ENCODE assay signal across 14 cellular contexts in genomic region chr10:108902491-108903250, GRCh38.
DNase-seq lines count a peak whose midpoint lies in the region; ATAC-seq and TF ChIP-seq lines count a peak whose summit lies in the region.
"Had no signal": no experiment of that assay in that cellular context is flagged by ENCODE, and none has a peak within 500 bp of the region (broad histone marks: within the 10 kb centered on the region; RNA-seq: fewer than 3 reads in every experiment).

No MANE protein-coding gene starts in this region.

- WGBS in mesenchymal stem cell = 67% methylated on average over 5 of the region's 6 CpGs
- 60% methylated on average over 6 of the region's 6 CpGs for WGBS in esophagus squamous epithelium, 2 donors

- no peak overlapping the region for H4K91ac ChIP-seq in mesenchymal stem cell (ENCODE audit: low read length)

- peak overlapping the region; percentile 20 to 95 for H2BK12ac ChIP-seq in mesenchymal stem cell (ENCODE audit: low read length in 2 of 2)

- H3K4me1 Mint-ChIP-seq in T-cell = no peaks in the 10 kb centered on the region
- H3K4me1 Mint-ChIP-seq: CD8-positive, alpha-beta memory T cell had no signal

- ATAC-seq in GM18868 (IDR thresholded peaks at IDR 0.05; ENCODE audit: unreplicated experiment) (peak; percentile 49), GM21576 (IDR thresholded peaks at IDR 0.05; ENCODE audit: unreplicated experiment) (peak; percentile 56), HG03354 (IDR thresholded peaks at IDR 0.05; ENCODE audit: poor library complexity, severe bottlenecking, unreplicated experiment) (peak; percentile 46), T-cell (replicated peaks in 1 of 4) (no peak)
- ATAC-seq: psoas muscle had no signal

- no peak overlapping the region for H3K27ac ChIP-seq in mesenchymal stem cell (ENCODE audit: low read length, poor library complexity, severe bottlenecking)
- H3K27ac ChIP-seq in esophagus squamous epithelium = peak overlapping the region in 2 of 4 donors; percentile 9 to 29
- H3K27ac ChIP-seq: colonic mucosa, psoas muscle had no signal

- peak overlapping the region in 1 of 2 experiments; percentile 55 for H3K14ac ChIP-seq in mesenchymal stem cell (ENCODE audit: low read length in 2 of 2)

- H3K36me3 ChIP-seq in mesenchymal stem cell (ENCODE audit: control insufficient read depth in 1 of 2, insufficient read depth in 2 of 2, low read depth in 1 of 2, low read length in 2 of 2) (no peaks in the 10 kb centered on the region), esophagus squamous epithelium (no peaks in the 10 kb centered on the region)
- H3K36me3 ChIP-seq: colonic mucosa had no signal

- peak overlapping the region in 1 of 2 experiments; percentile 46 for H3K4me3 ChIP-seq in mesenchymal stem cell (ENCODE audit: insufficient read depth in 1 of 2, low read depth in 1 of 2, low read length in 2 of 2)
- no peak overlapping the region for H3K4me3 ChIP-seq in esophagus squamous epithelium
- H3K4me3 ChIP-seq: colonic mucosa, psoas muscle had no signal

- H3K27me3 Mint-ChIP-seq in T-cell = no peaks in the 10 kb centered on the region
- H3K27me3 Mint-ChIP-seq: activated naive CD8-positive, alpha-beta T cell; CD8-positive, alpha-beta memory T cell had no signal

- H3K4me1 ChIP-seq in mesenchymal stem cell (ENCODE audit: control insufficient read depth, insufficient read depth, low read depth, low read length) (no peaks in the 10 kb centered on the region), esophagus squamous epithelium (no peaks in the 10 kb centered on the region)
- H3K4me1 ChIP-seq: colonic mucosa, psoas muscle had no signal

- CTCF ChIA-PET in T-cell (lab: Charles Lee) = interaction anchor here in 1 of 2 donors (0.6 kb wide), 1 partner anchor 12 kb away, joined by 3 read pairs; no protein-coding TSS in a partner anchor

- peak overlapping the region; percentile 10 for H4K8ac ChIP-seq in mesenchymal stem cell (ENCODE audit: low read length)

- H3K4me3 Mint-ChIP-seq in T-cell = no peak overlapping the region
- H3K4me3 Mint-ChIP-seq: activated naive CD8-positive, alpha-beta T cell; CD8-positive, alpha-beta memory T cell; T-helper 1 cell treated with Interleukin-12 subunit alpha and Interleukin-12 subunit beta and Interleukin-4 antibody, amounts not matched to agents 30 μg/mL and 1 μg/mL, for 36 hours had no signal

- POLR2A ChIA-PET in T-cell (lab: Charles Lee) = no interaction called here

- no peaks in the 10 kb centered on the region for H3K79me1 ChIP-seq in mesenchymal stem cell (replicated peaks; ENCODE audit: low read length, poor library complexity, severe bottlenecking)

- peak overlapping the region in 1 of 2 experiments; percentile 67 for H3K4ac ChIP-seq in mesenchymal stem cell (ENCODE audit: low read depth in 1 of 2, low read length in 2 of 2)

- no peak overlapping the region for H2BK5ac ChIP-seq in mesenchymal stem cell (ENCODE audit: low read depth, low read length, poor library complexity, severe bottlenecking)

- H3K23ac ChIP-seq in mesenchymal stem cell (ENCODE audit: low read length in 2 of 2) = no peak overlapping the region

- H3K36me3 Mint-ChIP-seq in T-cell = no peaks in the 10 kb centered on the region
- H3K36me3 Mint-ChIP-seq: activated naive CD8-positive, alpha-beta T cell; CD8-positive, alpha-beta memory T cell had no signal

- no peak overlapping the region for H3K9ac ChIP-seq in mesenchymal stem cell (ENCODE audit: low read length)

- peak; percentile 26 for DNase-seq in mesenchymal stem cell
- no peak for DNase-seq in NOMO-1 (lab: John Stamatoyannopoulos, UW; ENCODE audit: unreplicated experiment in 2 of 2)
- no peak for DNase-seq in T-cell
- DNase-seq in esophagus squamous epithelium (lab: John Stamatoyannopoulos, UW) = no peak
- DNase-seq in amniotic stem cell (lab: John Stamatoyannopoulos, UW) = no peak
- DNase-seq: CD8-positive, alpha-beta memory T cell; colonic mucosa; NCI-H1436 treated with DMSO at 0.1 percent for 48 hours; psoas muscle had no signal

- intact Hi-C loops in esophagus squamous epithelium (cut with DNase I) = no loop called here

- peak overlapping the region; percentile 61 to 63 for H3K18ac ChIP-seq in mesenchymal stem cell (ENCODE audit: low read depth in 1 of 2, low read length in 2 of 2)

- H3K4me2 ChIP-seq in mesenchymal stem cell (ENCODE audit: low read length, poor library complexity, severe bottlenecking) = no peak overlapping the region

- no peak overlapping the region for H2AFZ ChIP-seq in mesenchymal stem cell (ENCODE audit: low read depth, low read length)

- no peak overlapping the region for H2BK15ac ChIP-seq in mesenchymal stem cell (ENCODE audit: low read depth, poor library complexity, severe bottlenecking)

- no peaks in the 10 kb centered on the region for H3K27me3 ChIP-seq in mesenchymal stem cell (ENCODE audit: control insufficient read depth in 1 of 2, insufficient read depth in 1 of 2, low read length in 2 of 2)
- H3K27me3 ChIP-seq in esophagus squamous epithelium = no peaks in the 10 kb centered on the region
- H3K27me3 ChIP-seq: colonic mucosa had no signal

- no peaks in the 10 kb centered on the region for H3K9me3 ChIP-seq in mesenchymal stem cell (ENCODE audit: control insufficient read depth, low read length)
- no peaks in the 10 kb centered on the region for H3K9me3 ChIP-seq in esophagus squamous epithelium
- H3K9me3 ChIP-seq: colonic mucosa, psoas muscle had no signal

- no peak overlapping the region for H2AK5ac ChIP-seq in mesenchymal stem cell (ENCODE audit: low read length, severe bottlenecking)

- TF ChIP-seq POLR2A in esophagus squamous epithelium (IDR thresholded peaks at IDR 0.05) = no peak

- H3K27ac Mint-ChIP-seq in T-cell = no peak overlapping the region
- H3K27ac Mint-ChIP-seq: activated naive CD8-positive, alpha-beta T cell; CD8-positive, alpha-beta memory T cell; T-helper 1 cell treated with Interleukin-12 subunit alpha and Interleukin-12 subunit beta and Interleukin-4 antibody, amounts not matched to agents 30 μg/mL and 1 μg/mL, for 36 hours had no signal

- no peak overlapping the region for H2BK120ac ChIP-seq in mesenchymal stem cell (ENCODE audit: low read depth, low read length)

- H3K9me3 Mint-ChIP-seq in T-cell = peaks cover 4 to 13% (median 8%) of the 10 kb centered on the region in 3 donors

- no peak for TF ChIP-seq CTCF in esophagus squamous epithelium (IDR thresholded peaks at IDR 0.05)

Comparison
In these comparisons a context has a peak if more than half of its experiments do, and no peak if none do; other contexts are left out.
1. ATAC-seq: peak in GM18868 (single experiment), GM21576 (single experiment) and HG03354 (single experiment); none in T-cell (0 of 4).